In genomic region chr15:67880651-67881182, GRCh38 we compare ENCODE assay signal across 2 cellular contexts.
TF ChIP-seq lines count a peak whose summit lies in the region.

No MANE protein-coding gene starts in this region.

TF ChIP-seq in HEK293, 187 proteins besides CTCF, POLR2A, EP300 and RAD21 (continued from another document):
- no peak for TF ChIP-seq ATF2 (tag by site-specific recombination; IDR thresholded peaks at IDR 0.05; ENCODE audit: low read depth)

TF ChIP-seq in K562, 482 proteins besides CTCF, POLR2A, EP300 and RAD21 (continued from another document and continues in another):
- TF ChIP-seq MGA (IDR thresholded peaks at IDR 0.05) (peak; percentile 52), HDAC1 (IDR thresholded peaks at IDR 0.05) (no peak), ELF1 (tag; IDR thresholded peaks at IDR 0.05) (no peak), FUS (optimal IDR thresholded peaks at IDR 0.05; ENCODE audit: low read depth, low read length) (no peak), ZNF592 (IDR thresholded peaks at IDR 0.05) (peak; percentile 44), FOS (IDR thresholded peaks at IDR 0.05; ENCODE audit: extremely low read depth, insufficient read length) (no peak), NFIC (IDR thresholded peaks at IDR 0.05) (peak; percentile 72), CXXC5 (CRISPR knock-in tag; IDR thresholded peaks at IDR 0.05) (no peak), ZFP1 (CRISPR knock-in tag; IDR thresholded peaks at IDR 0.05) (no peak), ZNF395 (CRISPR knock-in tag; IDR thresholded peaks at IDR 0.05) (no peak), EGR1 (conservative IDR thresholded peaks at IDR 0.05) (no peak), SNIP1 (IDR thresholded peaks at IDR 0.05; ENCODE audit: low read depth) (no peak), ZNF518B (CRISPR knock-in tag; IDR thresholded peaks at IDR 0.05) (no peak), TFAM (CRISPR knock-in tag; conservative IDR thresholded peaks at IDR 0.05) (no peak), ZNF778 (CRISPR knock-in tag; IDR thresholded peaks at IDR 0.05) (no peak), EZH2 (IDR thresholded peaks at IDR 0.05; ENCODE audit: borderline replicate concordance, low read depth, low read length) (no peak), ATF6 (CRISPR knock-in tag; IDR thresholded peaks at IDR 0.05) (peak; percentile 74; the same call in 1 of the 2 replicates), SOX6 (IDR thresholded peaks at IDR 0.05) (0 out of 2 replicates have a peak, but pooled peaks have one; percentile 23), MAZ (CRISPR knock-in tag; conservative IDR thresholded peaks at IDR 0.05 in 1 of 2, IDR thresholded peaks at IDR 0.05 in 1 of 2) (no peak), ZBTB7A (IDR thresholded peaks at IDR 0.05; ENCODE audit: borderline replicate concordance, control insufficient read depth, low read depth, low read length) (no peak), POU5F1 (IDR thresholded peaks at IDR 0.05; ENCODE audit: borderline replicate concordance, low read depth, low read length, partially characterized antibody) (no peak), DMBX1 (CRISPR knock-in tag; IDR thresholded peaks at IDR 0.05; ENCODE audit: borderline replicate concordance) (no peak), L3MBTL2 (IDR thresholded peaks at IDR 0.05) (peak; percentile 46; the same call in 1 of the 2 replicates), ID3 (CRISPR knock-in tag; IDR thresholded peaks at IDR 0.05) (no peak), ID3 (tag; IDR thresholded peaks at IDR 0.05) (no peak)
